Comparison of ENCODE assay signal across 8 cellular contexts in the genomic region with DNA sequence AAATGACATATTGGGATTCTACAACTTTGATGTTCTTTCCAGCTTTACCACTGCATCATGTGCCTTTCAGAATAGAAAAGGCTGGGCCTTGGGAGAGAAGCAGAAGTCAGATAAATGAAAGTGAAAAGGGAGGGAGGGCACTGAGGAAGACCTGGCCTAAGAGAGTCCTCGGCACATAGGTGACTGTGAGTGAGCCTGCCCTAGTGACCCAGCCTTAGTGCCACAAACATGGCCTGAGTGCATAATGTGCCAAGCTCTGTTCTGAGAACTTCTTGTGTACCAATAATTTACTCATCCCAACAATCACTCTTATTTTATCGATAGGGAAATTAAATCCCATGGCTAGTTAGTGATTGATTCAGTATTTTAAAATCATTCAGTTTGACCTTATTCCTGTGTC.
"Had no signal": no experiment of that assay in that cellular context is flagged by ENCODE, and none has a peak within 500 bp of the region (broad histone marks: within the 10 kb centered on the region; RNA-seq: fewer than 3 reads in every experiment).

No MANE protein-coding gene starts in this region.

- H3K27ac ChIP-seq: HL-60, KMS-11 had no signal

- H3K27ac Mint-ChIP-seq: IgD-negative memory B cell had no signal

- H3K9ac ChIP-seq: KMS-11 had no signal

- H3K9me3 Mint-ChIP-seq: IgD-negative memory B cell had no signal

- H3K4me1 Mint-ChIP-seq: IgD-negative memory B cell had no signal

- DNase-seq: IMR-90, KBM-7, KG1 had no signal

- H3K4me2 ChIP-seq: KMS-11 had no signal

- H3K4me3 ChIP-seq: K562 had no signal

- FAIRE-seq: HTR-8/SVneo, K562 had no signal

- H3K4me3 Mint-ChIP-seq: IgD-negative memory B cell had no signal

- H3K27me3 Mint-ChIP-seq: IgD-negative memory B cell had no signal

- ATAC-seq: K562 had no signal

- H3K36me3 Mint-ChIP-seq: IgD-negative memory B cell had no signal
